8 cellular contexts compared by ENCODE assay signal in genomic region chr5:43603535-43604363, GRCh38. TPM values are rescaled to one million over a fixed set of nuclear protein-coding genes. Genes with fewer than 3 reads are reported as not detected.
A peak's percentile ranks its signal among the peaks of the same experiment; 100 is the strongest.
DNase-seq lines count a peak whose midpoint lies in the region; ATAC-seq and TF ChIP-seq lines count a peak whose summit lies in the region.

No MANE protein-coding gene starts in this region.

- H3K36me3 ChIP-seq in lung (ENCODE audit: control insufficient read depth in 2 of 2, insufficient read depth in 2 of 2, low read length in 2 of 2): peaks cover 1 to 5% of the 10 kb centered on the region in 2 donors

- peak overlapping the region; percentile 87 to 98 for H3K27ac ChIP-seq in lung (ENCODE audit: low read depth in 1 of 2, low read length in 1 of 2)

- H3K4me3 ChIP-seq in lung: peak overlapping the region; percentile 85

- no peak for TF ChIP-seq CTCF in lung (IDR thresholded peaks at IDR 0.05; ENCODE audit: control extremely low read depth, extremely low read depth)

- no peaks in the 10 kb centered on the region for H3K27me3 ChIP-seq in lung (ENCODE audit: control insufficient read depth, insufficient read depth)

- DNase-seq in AG08395 (ENCODE audit: low spot score) (peak; percentile 72), NCI-H510A treated with DMSO at 0.1 percent for 48 hours (lab: John Stamatoyannopoulos, UW) (peak; percentile 95), ecto neural progenitor cell (ENCODE audit: low spot score) (peak; percentile 55), lung (ENCODE audit: low spot score) (peak; percentile 70)
- DNase-seq in activated CD4-positive, alpha-beta T cell treated with anti-CD3 and anti-CD28 coated beads, Interleukin-2, amount 50 U/mL, for 48 hours: peak; percentile 73 to 79
- peak; percentile 44 to 71 (median 56) for DNase-seq in stimulated activated CD4-positive, alpha-beta T cell treated with anti-CD3 and anti-CD28 coated beads, TNF-alpha, amount 100 ng/mL, for 48 hours (ENCODE audit: low read depth in 3 of 3)

- H3K9me3 ChIP-seq in lung (ENCODE audit: control insufficient read depth in 2 of 2, insufficient read depth in 1 of 2, low read length in 1 of 2): no peaks in the 10 kb centered on the region

- H3K4me1 ChIP-seq in lung (ENCODE audit: control insufficient read depth in 2 of 2, insufficient read depth in 2 of 2, low read length in 2 of 2): peaks cover 2 to 11% of the 10 kb centered on the region in 2 donors

- WGBS in lung, 2 donors: 3 to 4% methylated on average over 38 to 39 of the region's 39 CpGs

- ATAC-seq in GM18909 (IDR thresholded peaks at IDR 0.05; ENCODE audit: poor library complexity, unreplicated experiment) (peak; percentile 65), HG03175 (IDR thresholded peaks at IDR 0.05; ENCODE audit: unreplicated experiment) (peak; percentile 50), lung (ENCODE audit: insufficient read depth, low FRiP score) (peak; percentile 73)

RNA-seq across cellular contexts. Expression of gene NNT, which starts 0.8 kb away (rescaled TPM):
- 10 to 100 TPM; 54.2 to 96.9 TPM for total RNA-seq in lung
- polyA plus RNA-seq in lung: 10 to 100 TPM in 1 of 2 donors, 1 to 10 TPM in 1; 8.5 to 15.7 TPM

RNA-seq across cellular contexts. Expression of gene PAIP1, which starts 46.9 kb away (rescaled TPM):
- total RNA-seq in lung: 10 to 100 TPM; 62.6 to 91.1 TPM
- polyA plus RNA-seq in lung: 10 to 100 TPM; 46.1 to 47.3 TPM

Comparison
In these comparisons a context has a peak if more than half of its experiments do, and no peak if none do; other contexts are left out.
1. Peak in every context shown above with its lines: DNase-seq, ATAC-seq, H3K4me3 ChIP-seq and H3K27ac ChIP-seq.